11 cellular contexts compared by ENCODE assay signal in the genomic region with DNA sequence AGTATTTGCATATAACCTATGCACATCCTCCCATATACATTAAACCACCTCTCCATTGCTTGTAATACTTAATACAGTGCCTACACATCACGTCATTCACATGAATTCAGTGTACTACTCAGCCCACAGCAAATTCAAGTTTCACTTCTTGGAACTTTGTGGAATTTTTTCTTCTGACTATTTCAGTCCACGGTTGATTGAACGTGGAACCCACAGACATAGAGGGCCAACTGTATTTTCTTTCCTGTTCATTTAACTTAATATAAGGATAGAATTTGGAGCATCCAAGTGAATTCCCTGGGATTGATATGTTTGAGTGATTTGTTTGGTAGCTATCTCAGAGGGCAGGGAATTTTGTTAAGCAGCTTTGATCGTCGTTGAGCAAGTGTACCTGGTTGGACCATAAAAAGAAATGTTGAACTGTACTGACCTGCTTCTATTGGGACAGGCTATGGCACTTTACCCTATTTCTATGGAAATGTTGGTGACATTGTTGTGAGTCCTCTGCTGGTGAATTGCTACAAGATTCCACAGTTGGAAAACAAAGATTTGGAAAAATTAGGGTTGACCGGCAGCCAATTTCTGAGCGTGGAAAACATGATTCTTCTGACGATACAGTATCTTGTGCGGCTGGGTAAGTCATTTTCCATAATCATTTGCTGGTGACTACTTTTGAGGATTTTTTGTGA.
DNase-seq lines count a peak whose midpoint lies in the region; ATAC-seq, FAIRE-seq and TF ChIP-seq lines count a peak whose summit lies in the region.
"Had no signal": no experiment of that assay in that cellular context is flagged by ENCODE, and none has a peak within 500 bp of the region (broad histone marks: within the 10 kb centered on the region; RNA-seq: fewer than 3 reads in every experiment).

No MANE protein-coding gene starts in this region.

- no peaks in the 10 kb centered on the region for H4K20me1 ChIP-seq in HepG2 (ENCODE audit: insufficient read depth, low read length)
- H4K20me1 ChIP-seq in keratinocyte (ENCODE audit: control insufficient read depth, extremely low read depth, insufficient read depth, low read length): no peaks in the 10 kb centered on the region

- TF ChIP-seq EP300 in HepG2 (IDR thresholded peaks at IDR 0.05; ENCODE audit: low read depth in 2 of 2, low read length in 2 of 2): no peak
- no peak for TF ChIP-seq EP300 in HepG2 (CRISPR knock-in tag; IDR thresholded peaks at IDR 0.05; ENCODE audit: borderline replicate concordance)

- H3K27me3 ChIP-seq in liver (ENCODE audit: control insufficient read depth in 4 of 4, insufficient read depth in 4 of 4, low read length in 3 of 4) (no peaks in the 10 kb centered on the region), HepG2 (ENCODE audit: control insufficient read depth in 1 of 2, insufficient read depth in 2 of 2, low read length in 2 of 2) (no peaks in the 10 kb centered on the region), keratinocyte (ENCODE audit: control insufficient read depth, extremely low read depth, insufficient read depth, low read length) (no peaks in the 10 kb centered on the region)

- H3K4me3 ChIP-seq in liver (ENCODE audit: low read depth in 1 of 3, low read length in 3 of 3) (no peak overlapping the region), HepG2 (replicated peaks in 1 of 3; ENCODE audit: insufficient read depth in 1 of 3, low read depth in 2 of 3, low read length in 3 of 3) (no peak overlapping the region), keratinocyte (ENCODE audit: control insufficient read depth in 2 of 3, extremely low read depth in 1 of 3, insufficient read depth in 2 of 3, low read depth in 1 of 3, low read length in 3 of 3) (no peak overlapping the region)

- intact Hi-C loops in HepG2 (cut with micrococcal nuclease; ENCODE audit: unreplicated experiment): loop anchor here (1.0 kb wide), 1 partner anchor 249 kb away; no protein-coding TSS in a partner anchor

- POLR2A ChIA-PET in HepG2 (lab: Yijun Ruan, JAX): no interaction called here

- TF ChIP-seq POLR2A in HepG2 (IDR thresholded peaks at IDR 0.05; ENCODE audit: insufficient read depth in 1 of 2, low read depth in 2 of 2, low read length in 2 of 2): no peak

- in situ Hi-C loops in HepG2 (cut with HindIII; ENCODE audit: extremely low pct_ligation_motif_present, low pct_unique_long_range_greater_than_20kb) (no loop called here), G401 (cut with HindIII; ENCODE audit: low sequenced_read_pairs) (loop anchor here (10.0 kb wide), 1 partner anchor 259 kb away; no protein-coding TSS in a partner anchor)

- WGBS in liver: 63% methylated on average over 9 of the region's 9 CpGs
- 41% methylated on average over 9 of the region's 9 CpGs for WGBS in HepG2 (ENCODE audit: low lambda C conversion rate)

- H3K4me1 ChIP-seq in liver (ENCODE audit: control insufficient read depth in 4 of 4, insufficient read depth in 4 of 4, low read length in 3 of 4) (peaks cover 1 to 10% (median 7%) of the 10 kb centered on the region in 4 donors), HepG2 (ENCODE audit: insufficient read depth, low read length) (peaks cover 6% of the 10 kb centered on the region; the same call in 1 of the 2 replicates), keratinocyte (ENCODE audit: control insufficient read depth, extremely low read depth, insufficient read depth, low read length) (peaks cover 13% of the 10 kb centered on the region)

- H3K9me3 ChIP-seq in liver (ENCODE audit: control insufficient read depth in 4 of 4, low read length in 3 of 4) (no peaks in the 10 kb centered on the region), HepG2 (ENCODE audit: low read length) (no peaks in the 10 kb centered on the region), keratinocyte (ENCODE audit: control insufficient read depth, low read depth, low read length) (no peaks in the 10 kb centered on the region)

- CTCF ChIA-PET in HepG2 (lab: Yijun Ruan, JAX; ENCODE audit: low intra/inter-chr PET ratio, low total read pairs): interaction anchor here (1.3 to 4.7 kb wide), 2 partner anchors 202 to 249 kb away, joined by 5 to 70 read pairs; a partner anchor contains a TSS

- BruUV-seq in HepG2 (replicated peaks; lab: Mats Ljungman, UMichigan): no TSS peak

- H3K4me2 ChIP-seq in HepG2 (ENCODE audit: low read depth, low read length): no peak overlapping the region
- no peak overlapping the region for H3K4me2 ChIP-seq in keratinocyte (ENCODE audit: control insufficient read depth, extremely low read depth, insufficient read depth, low read depth, low read length)

- H3K79me2 ChIP-seq in HepG2 (ENCODE audit: insufficient read depth, low read length): no peaks in the 10 kb centered on the region
- no peaks in the 10 kb centered on the region for H3K79me2 ChIP-seq in keratinocyte (ENCODE audit: control insufficient read depth, insufficient read depth, low read length)

- DNase-seq in HepG2 (ENCODE audit: low spot score): no peak
- DNase-seq in keratinocyte (ENCODE audit: low read depth, low spot score): no peak
- DNase-seq in renal cortical epithelial cell (ENCODE audit: low read depth): peak; percentile 44
- no peak for DNase-seq in SKM-1 (lab: John Stamatoyannopoulos, UW; ENCODE audit: unreplicated experiment)
- DNase-seq in NCI-H1048 (lab: John Stamatoyannopoulos, UW): no peak
- no peak for DNase-seq in G401 (ENCODE audit: low spot score)
- DNase-seq: NK-92 treated with Interleukin-12 subunit alpha and Interleukin-12 subunit beta, amount 100 ng/mL, for 24 hours had no signal

- dilution Hi-C loops in keratinocyte (cut with MboI; ENCODE audit: extremely low pct_ligation_motif_present, low sequenced_read_pairs): no loop called here

- no peak overlapping the region for H2AFZ ChIP-seq in HepG2 (ENCODE audit: low read length)
- no peak overlapping the region for H2AFZ ChIP-seq in keratinocyte (ENCODE audit: control insufficient read depth, low read length)

- H3K36me3 ChIP-seq in liver (ENCODE audit: control insufficient read depth in 4 of 4, insufficient read depth in 3 of 4, low read depth in 1 of 4, low read length in 3 of 4) (no peaks in the 10 kb centered on the region), HepG2 (replicated peaks in 1 of 2; ENCODE audit: control insufficient read depth in 1 of 2, insufficient read depth in 2 of 2, low read length in 2 of 2) (no peaks in the 10 kb centered on the region), keratinocyte (ENCODE audit: control insufficient read depth in 2 of 2, extremely low read depth in 1 of 2, insufficient read depth in 2 of 2, low read length in 2 of 2) (no peaks in the 10 kb centered on the region)

- H3K27ac ChIP-seq in liver (ENCODE audit: low read depth in 1 of 2, low read length in 2 of 2): peak overlapping the region in 1 of 2 donors; percentile 9
- no peak overlapping the region for H3K27ac ChIP-seq in HepG2 (ENCODE audit: extremely low read length, insufficient read depth, low read length)
- H3K27ac ChIP-seq in keratinocyte (ENCODE audit: control insufficient read depth, insufficient read depth, low read length): no peak overlapping the region
- H3K27ac ChIP-seq: C4-2B had no signal

- H3K9ac ChIP-seq in liver (ENCODE audit: low read depth in 1 of 2, low read length in 2 of 2): no peak overlapping the region
- no peak overlapping the region for H3K9ac ChIP-seq in HepG2 (ENCODE audit: insufficient read depth, low read depth, low read length)
- H3K9ac ChIP-seq in keratinocyte (ENCODE audit: control insufficient read depth, extremely low read depth, insufficient read depth, low read length): no peak overlapping the region

- TF ChIP-seq CTCF in liver (IDR thresholded peaks at IDR 0.05; ENCODE audit: low read depth, low read length, missing input control): no peak
- no peak for TF ChIP-seq CTCF in HepG2 (CRISPR knock-in tag; IDR thresholded peaks at IDR 0.05)
- TF ChIP-seq CTCF in keratinocyte (optimal IDR thresholded peaks at IDR 0.05 in 1 of 3, IDR thresholded peaks at IDR 0.05 in 1 of 3, conservative IDR thresholded peaks at IDR 0.05 in 1 of 3; ENCODE audit: extremely low read depth in 1 of 3, insufficient read depth in 2 of 3, low read length in 3 of 3): no peak

- no peaks in the 10 kb centered on the region for H3K9me1 ChIP-seq in keratinocyte (ENCODE audit: control insufficient read depth, extremely low read depth, insufficient read depth, low read length)

- FAIRE-seq in HepG2 (lab: Jason Lieb, UNC): no peak
- peak; percentile 9 for FAIRE-seq in keratinocyte (lab: Jason Lieb, UNC)
- FAIRE-seq: H54 had no signal

- ATAC-seq in HepG2 (no peak), HG03520 (IDR thresholded peaks at IDR 0.05; ENCODE audit: unreplicated experiment) (no peak)

- TF ChIP-seq RAD21 in liver (IDR thresholded peaks at IDR 0.05) (no peak), HepG2 (CRISPR knock-in tag; IDR thresholded peaks at IDR 0.05) (no peak)

TF ChIP-seq in liver, 16 proteins besides CTCF, POLR2A, EP300 and RAD21 (continues in another document):
- TF ChIP-seq RXRA (IDR thresholded peaks at IDR 0.05): peak; percentile 61 to 70

TF ChIP-seq in HepG2, 621 proteins besides CTCF, POLR2A, EP300 and RAD21 (continues in another document):
- TF ChIP-seq ZNF460 (CRISPR knock-in tag; IDR thresholded peaks at IDR 0.05; ENCODE audit: borderline replicate concordance) (no peak), NBN (conservative IDR thresholded peaks at IDR 0.05) (no peak)
- TF ChIP-seq, protein P1, sequence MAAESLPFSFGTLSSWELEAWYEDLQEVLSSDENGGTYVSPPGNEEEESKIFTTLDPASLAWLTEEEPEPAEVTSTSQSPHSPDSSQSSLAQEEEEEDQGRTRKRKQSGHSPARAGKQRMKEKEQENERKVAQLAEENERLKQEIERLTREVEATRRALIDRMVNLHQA (CRISPR knock-in tag; IDR thresholded peaks at IDR 0.05): no peak
- TF ChIP-seq, protein P2, sequence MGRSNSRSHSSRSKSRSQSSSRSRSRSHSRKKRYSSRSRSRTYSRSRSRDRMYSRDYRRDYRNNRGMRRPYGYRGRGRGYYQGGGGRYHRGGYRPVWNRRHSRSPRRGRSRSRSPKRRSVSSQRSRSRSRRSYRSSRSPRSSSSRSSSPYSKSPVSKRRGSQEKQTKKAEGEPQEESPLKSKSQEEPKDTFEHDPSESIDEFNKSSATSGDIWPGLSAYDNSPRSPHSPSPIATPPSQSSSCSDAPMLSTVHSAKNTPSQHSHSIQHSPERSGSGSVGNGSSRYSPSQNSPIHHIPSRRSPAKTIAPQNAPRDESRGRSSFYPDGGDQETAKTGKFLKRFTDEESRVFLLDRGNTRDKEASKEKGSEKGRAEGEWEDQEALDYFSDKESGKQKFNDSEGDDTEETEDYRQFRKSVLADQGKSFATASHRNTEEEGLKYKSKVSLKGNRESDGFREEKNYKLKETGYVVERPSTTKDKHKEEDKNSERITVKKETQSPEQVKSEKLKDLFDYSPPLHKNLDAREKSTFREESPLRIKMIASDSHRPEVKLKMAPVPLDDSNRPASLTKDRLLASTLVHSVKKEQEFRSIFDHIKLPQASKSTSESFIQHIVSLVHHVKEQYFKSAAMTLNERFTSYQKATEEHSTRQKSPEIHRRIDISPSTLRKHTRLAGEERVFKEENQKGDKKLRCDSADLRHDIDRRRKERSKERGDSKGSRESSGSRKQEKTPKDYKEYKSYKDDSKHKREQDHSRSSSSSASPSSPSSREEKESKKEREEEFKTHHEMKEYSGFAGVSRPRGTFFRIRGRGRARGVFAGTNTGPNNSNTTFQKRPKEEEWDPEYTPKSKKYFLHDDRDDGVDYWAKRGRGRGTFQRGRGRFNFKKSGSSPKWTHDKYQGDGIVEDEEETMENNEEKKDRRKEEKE (IDR thresholded peaks at IDR 0.05): no peak
